In genomic region chr19:13932911-13933393, GRCh38 we compare ENCODE assay signal across 18 cellular contexts. TPM values are rescaled to one million over a fixed set of nuclear protein-coding genes. Genes with fewer than 3 reads are reported as not detected.
DNase-seq lines count a peak whose midpoint lies in the region; TF ChIP-seq lines count a peak whose summit lies in the region.
"Had no signal": no experiment of that assay in that cellular context is flagged by ENCODE, and none has a peak within 500 bp of the region (broad histone marks: within the 10 kb centered on the region; RNA-seq: fewer than 3 reads in every experiment).

No MANE protein-coding gene starts in this region.

- no peak for TF ChIP-seq POLR2A in erythroblast (IDR thresholded peaks at IDR 0.05; ENCODE audit: low read length)

- DNase-seq in COLO668 (lab: John Stamatoyannopoulos, UW; ENCODE audit: unreplicated experiment) (peak; percentile 82), DMS53 (lab: John Stamatoyannopoulos, UW) (peak; percentile 78), RPMI8226 (peak; percentile 45), iPS-NIHi11 (ENCODE audit: low spot score) (peak; percentile 8), SIG-M5 (lab: John Stamatoyannopoulos, UW) (no peak), DMS79 (lab: John Stamatoyannopoulos, UW) (no peak), erythroblast (lab: John Stamatoyannopoulos, UW) (no peak), H4 (ENCODE audit: low spot score) (no peak)
- DNase-seq: CD4-positive, alpha-beta T cell; HCEC 1CT; MV-4-11; NCI-H1694; NCI-H446 treated with DMSO at 0.1 percent for 48 hours; T-helper 2 cell had no signal

RNA-seq across cellular contexts. Expression of gene PODNL1, which starts 5.3 kb away (rescaled TPM):
- total RNA-seq in H4 (2014; rRNA removed; shearing (Covaris generic)) = 2.9 and 4.9 TPM in 2 replicates
- total RNA-seq: B cell; CD4-positive, alpha-beta T cell; Daoy had no signal

RNA-seq across cellular contexts. Expression of gene DCAF15, which starts 19.4 kb away (rescaled TPM):
- total RNA-seq in H4 (2014; rRNA removed; shearing (Covaris generic)) = 13.8 and 14.2 TPM in 2 replicates

RNA-seq across cellular contexts. Expression of gene CC2D1A, which starts 27.0 kb away (rescaled TPM):
- total RNA-seq in H4 (2014; rRNA removed; shearing (Covaris generic)) = 13.5 and 14.9 TPM in 2 replicates

RNA-seq across cellular contexts. Expression of gene BRME1, which starts 27.0 kb away (rescaled TPM):
- 2.3 and 5.3 TPM in 2 replicates for total RNA-seq in H4 (2014; rRNA removed; shearing (Covaris generic))

RNA-seq across cellular contexts. Expression of gene NANOS3, which starts 56.0 kb away (rescaled TPM):
- not detected in 2 replicates for total RNA-seq in H4 (2014; rRNA removed; shearing (Covaris generic))
- total RNA-seq: B cell, Daoy, HT-29, OCI-LY7 had no signal

Comparison
In these comparisons a context has a peak if more than half of its experiments do, and no peak if none do; other contexts are left out.
1. DNase-seq: peak in COLO668 (single experiment), DMS53 (single experiment), RPMI8226 (single experiment) and iPS-NIHi11 (single experiment); none in SIG-M5 (single experiment), DMS79 (single experiment), erythroblast (0 of 2) and H4 (single experiment).